Comparison of ENCODE assay signal across 8 cellular contexts in genomic region chr9:72364679-72365524, GRCh38.
A peak's percentile ranks its signal among the peaks of the same experiment; 100 is the strongest.
DNase-seq lines count a peak whose midpoint lies in the region; ATAC-seq and TF ChIP-seq lines count a peak whose summit lies in the region.

Gene ZFAND5 (minus strand): TSS chr9:72365208. CDS start chr9:72360778, 4,430 bp downstream.

- peak; percentile 27 for TF ChIP-seq CTCF in AG09309 (IDR thresholded peaks at IDR 0.05; ENCODE audit: control insufficient read depth, insufficient read depth, low read depth, low read length, missing control alignments)

- H3K4me3 ChIP-seq in AG09309 (ENCODE audit: control insufficient read depth, low read depth, low read length), result peak within 1 kb of the TSS; percentile 84

- in situ Hi-C loops in GM18951 (cut with MboI; ENCODE audit: low sequenced_read_pairs, unreplicated experiment), result no loop called here

- peak; percentile 82 for ATAC-seq in HG03196 (IDR thresholded peaks at IDR 0.05; ENCODE audit: unreplicated experiment)
- ATAC-seq in activated CD4-positive, CD25-positive, alpha-beta regulatory T cell treated with anti-CD3 and anti-CD28 coated beads, Interleukin-2, amount 50 U/mL, for 24 hours, result peak; percentile 81 to 82

- peak; percentile 95 for DNase-seq in AG09309 (ENCODE audit: low read depth)
- peak; percentile 98 for DNase-seq in NCI-H345 (lab: John Stamatoyannopoulos, UW)
- DNase-seq in cerebellar cortex (ENCODE audit: low spot score), result peak; percentile 99
- DNase-seq in islet precursor cell, result peak; percentile 99
- peak; percentile 87 to 94 (median 88) for DNase-seq in stimulated activated CD4-positive, alpha-beta T cell treated with anti-CD3 and anti-CD28 coated beads, Interleukin-12 subunit alpha, Interleukin-12 subunit beta, amount 100 ng/mL, for 48 hours (ENCODE audit: low read depth in 2 of 3, low spot score in 1 of 3)

- peak; percentile 100 for TF ChIP-seq POLR2A in GM18951 (IDR thresholded peaks at IDR 0.05; ENCODE audit: extremely low read depth, insufficient read depth, insufficient read length)

Comparison
In these comparisons a context has a peak if more than half of its experiments do, and no peak if none do; other contexts are left out.
1. Peak in every context shown above with its lines: DNase-seq, ATAC-seq and H3K4me3 ChIP-seq.